Comparison of ENCODE assay signal across 13 cellular contexts in genomic region chr3:17979248-17979647, GRCh38.
DNase-seq lines count a peak whose midpoint lies in the region; ATAC-seq and TF ChIP-seq lines count a peak whose summit lies in the region.
"Had no signal": no experiment of that assay in that cellular context is flagged by ENCODE, and none has a peak within 500 bp of the region (broad histone marks: within the 10 kb centered on the region; RNA-seq: fewer than 3 reads in every experiment).

No MANE protein-coding gene starts in this region.

- intact Hi-C loops in left ventricle myocardium inferior (cut with micrococcal nuclease) (no loop called here), left ventricle myocardium superior (cut with micrococcal nuclease) (no loop called here), transverse colon (cut with DNase I; ENCODE audit: low total_unique reads) (no loop called here), uterus (cut with DNase I; ENCODE audit: low total_unique reads) (no loop called here)

- ATAC-seq in left ventricle myocardium superior: no peak
- ATAC-seq in HG02798 (IDR thresholded peaks at IDR 0.05; ENCODE audit: poor library complexity, unreplicated experiment): no peak
- ATAC-seq: naive thymus-derived CD8-positive, alpha-beta T cell; Panc1 had no signal

- H3K9me3 ChIP-seq in left ventricle myocardium inferior (replicated peaks): no peaks in the 10 kb centered on the region
- no peaks in the 10 kb centered on the region for H3K9me3 ChIP-seq in transverse colon
- H3K9me3 ChIP-seq in uterus: no peaks in the 10 kb centered on the region

- TF ChIP-seq CTCF in left ventricle myocardium inferior (IDR thresholded peaks at IDR 0.05; ENCODE audit: borderline replicate concordance) (peak; percentile 15), transverse colon (IDR thresholded peaks at IDR 0.05) (peak in 1 of 5 experiments; percentile 5), uterus (IDR thresholded peaks at IDR 0.05) (no peak)

- in situ Hi-C loops in transverse colon (cut with MboI; ENCODE audit: low pct_ligation_motif_present in 1 of 4, low pct_unique_long_range_greater_than_20kb in 1 of 4, low sequenced_read_pairs in 3 of 4): no loop called here

- H3K27ac ChIP-seq in left ventricle myocardium inferior (replicated peaks) (no peak overlapping the region), transverse colon (peak overlapping the region in 1 of 4 donors; percentile 11), uterus (no peak overlapping the region)

- no peak overlapping the region for H3K4me3 ChIP-seq in left ventricle myocardium inferior
- H3K4me3 ChIP-seq in transverse colon: no peak overlapping the region
- H3K4me3 ChIP-seq in uterus: no peak overlapping the region

- TF ChIP-seq POLR2A in erythroblast (IDR thresholded peaks at IDR 0.05; ENCODE audit: low read length) (no peak), transverse colon (IDR thresholded peaks at IDR 0.05) (no peak), uterus (IDR thresholded peaks at IDR 0.05) (no peak)

- H3K36me3 ChIP-seq in left ventricle myocardium inferior: no peaks in the 10 kb centered on the region
- no peaks in the 10 kb centered on the region for H3K36me3 ChIP-seq in transverse colon
- H3K36me3 ChIP-seq in uterus: no peaks in the 10 kb centered on the region

- H3K27me3 ChIP-seq in left ventricle myocardium inferior (ENCODE audit: low read depth): peaks cover 25% of the 10 kb centered on the region
- H3K27me3 ChIP-seq in transverse colon: no peaks in the 10 kb centered on the region
- H3K27me3 ChIP-seq in uterus: no peaks in the 10 kb centered on the region

- DNase-seq in left ventricle myocardium inferior: no peak
- DNase-seq in left ventricle myocardium superior: no peak
- peak; percentile 24 to 60 for DNase-seq in NOMO-1 (lab: John Stamatoyannopoulos, UW; ENCODE audit: unreplicated experiment in 2 of 2)
- peak; percentile 2 to 5 for DNase-seq in erythroblast (lab: John Stamatoyannopoulos, UW)
- peak; percentile 8 for DNase-seq in transverse colon
- DNase-seq in uterus: no peak
- DNase-seq in effector CD4-positive, alpha-beta T cell: no peak
- DNase-seq: activated B cell treated with CpG ODN at 0.5 μM for 24 hours; activated naive CD4-positive, alpha-beta T cell; naive thymus-derived CD8-positive, alpha-beta T cell; stimulated activated naive CD4-positive, alpha-beta T cell had no signal

- H3K4me1 ChIP-seq in left ventricle myocardium inferior (no peaks in the 10 kb centered on the region), transverse colon (no peaks in the 10 kb centered on the region), uterus (no peaks in the 10 kb centered on the region)

- no peak for TF ChIP-seq EP300 in transverse colon (IDR thresholded peaks at IDR 0.05; ENCODE audit: low read depth)

- 57 to 85% methylated on average over 1 to 2 of the region's 2 CpGs for WGBS in transverse colon (ENCODE audit: low coverage in 1 of 2), 2 donors

Comparison
In these comparisons a context has a peak if more than half of its experiments do, and no peak if none do; other contexts are left out.
1. DNase-seq: peak in NOMO-1 (2 of 2), erythroblast (2 of 2) and transverse colon (single experiment); none in left ventricle myocardium inferior (single experiment), left ventricle myocardium superior (single experiment), uterus (0 of 2) and effector CD4-positive, alpha-beta T cell (single experiment).